24 cellular contexts compared by ENCODE assay signal in genomic region chr11:79931692-79932091, GRCh38.
"Had no signal": no experiment of that assay in that cellular context is flagged by ENCODE, and none has a peak within 500 bp of the region (broad histone marks: within the 10 kb centered on the region; RNA-seq: fewer than 3 reads in every experiment).

No MANE protein-coding gene starts in this region.

- DNase-seq: activated B cell treated with CpG ODN at 0.5 μM for 24 hours; activated CD4-positive, alpha-beta memory T cell treated with anti-CD3 and anti-CD28 coated beads, Interleukin-2, amount 10 ng/mL, durations not matched to agents 7 days and 5 days; activated CD4-positive, alpha-beta T cell treated with anti-CD3 and anti-CD28 coated beads for 1 hour; activated CD4-positive, alpha-beta T cell treated with anti-CD3 and anti-CD28 coated beads, Interleukin-2, amount 10 ng/mL, durations not matched to agents 7 days and 5 days; activated gamma-delta T cell treated with Interleukin-2 at 50 U/mL for 16 hours; activated naive CD4-positive, alpha-beta T cell treated with anti-CD3 and anti-CD28 coated beads, Interleukin-2, amount 10 ng/mL, durations not matched to agents 7 days and 5 days; activated naive CD8-positive, alpha-beta T cell treated with anti-CD3 and anti-CD28 coated beads for 36 hours; activated T-cell treated with anti-CD3 and anti-CD28 coated beads for 4 hours; activated T-cell treated with anti-CD3 and anti-CD28 coated beads, Interleukin-2, amount 50 U/mL, for 72 hours; cerebellar nuclear complex; MG63; MV-4-11; NCI-H1092 treated with DMSO at 0.1 percent for 48 hours; NCI-H1417 treated with DMSO at 0.1 percent for 48 hours; NCI-H1694; NCI-H2029; NCI-H524; NCI-H748 treated with DMSO at 0.1 percent for 48 hours; PC-3; SHP77 treated with DMSO at 0.1 percent for 48 hours; T-helper 17 cell; T-helper 9 cell had no signal

- H3K36me3 Mint-ChIP-seq: activated naive CD4-positive, alpha-beta T cell treated with anti-CD3 and anti-CD28 coated beads, Interleukin-2, amount 10 ng/mL, durations not matched to agents 7 days and 5 days; activated naive CD8-positive, alpha-beta T cell treated with anti-CD3 and anti-CD28 coated beads for 36 hours had no signal

- H3K27ac ChIP-seq: KMS-11 had no signal

- H3K36me3 ChIP-seq: MG63 had no signal

- H3K9me3 Mint-ChIP-seq: activated CD4-positive, alpha-beta T cell treated with anti-CD3 and anti-CD28 coated beads, Interleukin-2, amount 10 ng/mL, durations not matched to agents 7 days and 5 days; activated naive CD4-positive, alpha-beta T cell treated with anti-CD3 and anti-CD28 coated beads, Interleukin-2, amount 10 ng/mL, durations not matched to agents 7 days and 5 days; activated T-helper 2 cell treated with anti-CD3 and anti-CD28 coated beads, Interferon-gamma antibody, Interleukin-2, Interleukin-4, amounts not matched to agents 10 μg/mL and 5 μg/mL and 100 μg/mL, durations not matched to agents 14 hours and 24 hours and 36 hours had no signal

- H3K27ac Mint-ChIP-seq: activated B cell treated with CpG ODN at 0.5 μM for 24 hours; activated CD4-positive, alpha-beta memory T cell treated with anti-CD3 and anti-CD28 coated beads, Interleukin-2, amount 10 ng/mL, durations not matched to agents 7 days and 5 days; activated CD4-positive, alpha-beta T cell treated with anti-CD3 and anti-CD28 coated beads, Interleukin-2, amount 10 ng/mL, durations not matched to agents 7 days and 5 days; activated naive CD4-positive, alpha-beta T cell treated with anti-CD3 and anti-CD28 coated beads, Interleukin-2, amount 10 ng/mL, durations not matched to agents 7 days and 5 days; activated naive CD8-positive, alpha-beta T cell treated with anti-CD3 and anti-CD28 coated beads for 36 hours; activated T-cell treated with anti-CD3 and anti-CD28 coated beads, Interleukin-2, amount 50 U/mL, for 72 hours; activated T-helper 2 cell treated with anti-CD3 and anti-CD28 coated beads, Interferon-gamma antibody, Interleukin-2, Interleukin-4, amounts not matched to agents 10 μg/mL and 5 μg/mL and 100 μg/mL, durations not matched to agents 14 hours and 24 hours and 36 hours; T-helper 17 cell had no signal

- H3K4me3 Mint-ChIP-seq: activated B cell treated with CpG ODN at 0.5 μM for 24 hours; activated CD4-positive, alpha-beta memory T cell treated with anti-CD3 and anti-CD28 coated beads, Interleukin-2, amount 10 ng/mL, durations not matched to agents 7 days and 5 days; activated CD4-positive, alpha-beta T cell treated with anti-CD3 and anti-CD28 coated beads, Interleukin-2, amount 10 ng/mL, durations not matched to agents 7 days and 5 days; activated naive CD4-positive, alpha-beta T cell treated with anti-CD3 and anti-CD28 coated beads, Interleukin-2, amount 10 ng/mL, durations not matched to agents 7 days and 5 days; activated naive CD8-positive, alpha-beta T cell treated with anti-CD3 and anti-CD28 coated beads for 36 hours; activated T-cell treated with anti-CD3 and anti-CD28 coated beads, Interleukin-2, amount 50 U/mL, for 72 hours; T-helper 17 cell had no signal

- H3K4me3 ChIP-seq: MG63 had no signal

- H3K4me2 ChIP-seq: KMS-11 had no signal

- H3K9me3 ChIP-seq: MG63 had no signal

- H3K27me3 Mint-ChIP-seq: activated B cell treated with CpG ODN at 0.5 μM for 24 hours; activated CD4-positive, alpha-beta memory T cell treated with anti-CD3 and anti-CD28 coated beads, Interleukin-2, amount 10 ng/mL, durations not matched to agents 7 days and 5 days; activated CD4-positive, alpha-beta T cell treated with anti-CD3 and anti-CD28 coated beads, Interleukin-2, amount 10 ng/mL, durations not matched to agents 7 days and 5 days; activated naive CD4-positive, alpha-beta T cell treated with anti-CD3 and anti-CD28 coated beads, Interleukin-2, amount 10 ng/mL, durations not matched to agents 7 days and 5 days; activated naive CD8-positive, alpha-beta T cell treated with anti-CD3 and anti-CD28 coated beads for 36 hours; T-helper 17 cell had no signal

- H3K27me3 ChIP-seq: MG63 had no signal

- H3K4me1 Mint-ChIP-seq: activated B cell treated with CpG ODN at 0.5 μM for 24 hours; activated CD4-positive, alpha-beta memory T cell treated with anti-CD3 and anti-CD28 coated beads, Interleukin-2, amount 10 ng/mL, durations not matched to agents 7 days and 5 days; activated CD4-positive, alpha-beta T cell treated with anti-CD3 and anti-CD28 coated beads, Interleukin-2, amount 10 ng/mL, durations not matched to agents 7 days and 5 days; activated naive CD4-positive, alpha-beta T cell treated with anti-CD3 and anti-CD28 coated beads, Interleukin-2, amount 10 ng/mL, durations not matched to agents 7 days and 5 days; activated naive CD8-positive, alpha-beta T cell treated with anti-CD3 and anti-CD28 coated beads for 36 hours; T-helper 17 cell had no signal

- H3K9ac ChIP-seq: KMS-11 had no signal
